ENCODE assay signal across 28 cellular contexts in genomic region chrX:148311544-148311943, GRCh38.
DNase-seq lines count a peak whose midpoint lies in the region; ATAC-seq lines count a peak whose summit lies in the region.
"Had no signal": no experiment of that assay in that cellular context is flagged by ENCODE, and none has a peak within 500 bp of the region (broad histone marks: within the 10 kb centered on the region; RNA-seq: fewer than 3 reads in every experiment).

No MANE protein-coding gene starts in this region.

- H4K20me1 ChIP-seq in BLaER1 = no peaks in the 10 kb centered on the region

- H3K9ac ChIP-seq in BLaER1 = peak overlapping the region; percentile 77

- H3K27ac Mint-ChIP-seq in T-helper 1 cell treated with Interleukin-12 subunit alpha and Interleukin-12 subunit beta and Interleukin-4 antibody, amounts not matched to agents 30 μg/mL and 1 μg/mL, for 36 hours = peak overlapping the region; percentile 38
- peak overlapping the region; percentile 90 for H3K27ac Mint-ChIP-seq in activated CD8-positive, alpha-beta T cell treated with anti-CD3 and anti-CD28 coated beads, Interleukin-2, amount 10 ng/mL, durations not matched to agents 7 days and 5 days
- H3K27ac Mint-ChIP-seq: activated T-cell treated with anti-CD3 and anti-CD28 coated beads, Interleukin-2, amount 50 U/mL, for 72 hours had no signal

- peaks cover 12% of the 10 kb centered on the region for H3K9me3 Mint-ChIP-seq in T-helper 1 cell treated with Interleukin-12 subunit alpha and Interleukin-12 subunit beta and Interleukin-4 antibody, amounts not matched to agents 30 μg/mL and 1 μg/mL, for 36 hours
- H3K9me3 Mint-ChIP-seq in activated CD8-positive, alpha-beta T cell treated with anti-CD3 and anti-CD28 coated beads, Interleukin-2, amount 10 ng/mL, durations not matched to agents 7 days and 5 days (ENCODE audit: insufficient read depth) = peaks cover 8% of the 10 kb centered on the region
- H3K9me3 Mint-ChIP-seq: activated naive CD4-positive, alpha-beta T cell treated with anti-CD3 and anti-CD28 coated beads, Interleukin-2, amount 50 U/mL, for 72 hours; activated T-cell treated with anti-CD3 and anti-CD28 coated beads, Interleukin-2, amount 50 U/mL, for 72 hours had no signal

- H3K27ac ChIP-seq in BLaER1 (peak overlapping the region; percentile 93), KOPT-K1 (ENCODE audit: low read depth, low read length, poor library complexity, severe bottlenecking) (peak overlapping the region; percentile 100)
- H3K27ac ChIP-seq: 22Rv1, cardiac muscle cell, coronary artery, epithelial cell of prostate, ovary, RWPE1, SJSA1, transverse colon had no signal

- H3K27me3 ChIP-seq in BLaER1 = no peaks in the 10 kb centered on the region
- H3K27me3 ChIP-seq: cardiac muscle cell, ovary, SJSA1, transverse colon had no signal

- H3K4me3 ChIP-seq in BLaER1 = no peak overlapping the region
- H3K4me3 ChIP-seq: cardiac muscle cell, coronary artery, mucosa of descending colon, ovary, SJSA1, transverse colon had no signal

- CTCF ChIA-PET in activated CD8-positive, alpha-beta T cell treated with anti-CD3 and anti-CD28 coated beads, Interleukin-2, amount 10 ng/mL, durations not matched to agents 7 days and 5 days (lab: Charles Lee) = interaction anchor here (0.8 to 2.3 kb wide), 2 partner anchors 10 to 219 kb away, joined by 3 to 8 read pairs; no protein-coding TSS in a partner anchor

- DNase-seq in T-helper 1 cell = no peak
- DNase-seq in activated CD8-positive, alpha-beta T cell treated with anti-CD3 and anti-CD28 coated beads, Interleukin-2, amount 10 ng/mL, durations not matched to agents 7 days and 5 days = no peak
- DNase-seq in NCI-H2196 (lab: John Stamatoyannopoulos, UW; ENCODE audit: unreplicated experiment) = no peak
- DNase-seq in NCI-H69 (lab: John Stamatoyannopoulos, UW) = no peak
- no peak for DNase-seq in left lobe of liver (ENCODE audit: low spot score)
- DNase-seq: activated T-cell treated with anti-CD3 and anti-CD28 coated beads, Interleukin-2, amount 50 U/mL, for 72 hours; effector CD8-positive, alpha-beta T cell; hippocampal formation; mucosa of descending colon; NCI-H1092; NCI-H1694; NCI-H510A; ovary; stimulated activated CD4-positive, alpha-beta T cell treated with anti-CD3 and anti-CD28 coated beads, Interleukin-4, amount 100 ng/mL, for 24 hours; transverse colon had no signal

- H3K9me3 ChIP-seq in BLaER1 (peaks cover 68% of the 10 kb centered on the region), KOPT-K1 (ENCODE audit: insufficient read depth, low read length, poor library complexity, severe bottlenecking) (peaks cover 33% of the 10 kb centered on the region)
- H3K9me3 ChIP-seq: mucosa of descending colon, ovary, SJSA1, transverse colon had no signal

- peak overlapping the region; percentile 71 for H3K4me2 ChIP-seq in BLaER1

- H3K4me3 Mint-ChIP-seq in T-helper 1 cell treated with Interleukin-12 subunit alpha and Interleukin-12 subunit beta and Interleukin-4 antibody, amounts not matched to agents 30 μg/mL and 1 μg/mL, for 36 hours = peak overlapping the region; percentile 18
- no peak overlapping the region for H3K4me3 Mint-ChIP-seq in activated CD8-positive, alpha-beta T cell treated with anti-CD3 and anti-CD28 coated beads, Interleukin-2, amount 10 ng/mL, durations not matched to agents 7 days and 5 days
- H3K4me3 Mint-ChIP-seq: activated T-cell treated with anti-CD3 and anti-CD28 coated beads, Interleukin-2, amount 50 U/mL, for 72 hours; CD14-positive monocyte had no signal

- no peak for ATAC-seq in activated CD8-positive, alpha-beta T cell treated with anti-CD3 and anti-CD28 coated beads, Interleukin-2, amount 10 ng/mL, durations not matched to agents 7 days and 5 days
- ATAC-seq in left lobe of liver = no peak
- ATAC-seq: HCT116, HepG2, mucosa of descending colon had no signal

- POLR2A ChIA-PET in activated CD8-positive, alpha-beta T cell treated with anti-CD3 and anti-CD28 coated beads, Interleukin-2, amount 10 ng/mL, durations not matched to agents 7 days and 5 days (lab: Charles Lee) = no interaction called here

- peaks cover 10% of the 10 kb centered on the region for H3K36me3 Mint-ChIP-seq in T-helper 1 cell treated with Interleukin-12 subunit alpha and Interleukin-12 subunit beta and Interleukin-4 antibody, amounts not matched to agents 30 μg/mL and 1 μg/mL, for 36 hours (ENCODE audit: low read depth)
- peaks cover 17% of the 10 kb centered on the region for H3K36me3 Mint-ChIP-seq in activated CD8-positive, alpha-beta T cell treated with anti-CD3 and anti-CD28 coated beads, Interleukin-2, amount 10 ng/mL, durations not matched to agents 7 days and 5 days (ENCODE audit: low read depth)
- H3K36me3 Mint-ChIP-seq: CD14-positive monocyte had no signal

- H3K36me3 ChIP-seq in BLaER1 (peaks cover 18% of the 10 kb centered on the region; the same call in 1 of the 2 replicates), KOPT-K1 (ENCODE audit: insufficient read depth, low read length) (no peaks in the 10 kb centered on the region; the same call in 1 of the 2 replicates)
- H3K36me3 ChIP-seq: cardiac muscle cell, ovary, SJSA1, transverse colon had no signal

- H3K4me1 Mint-ChIP-seq in T-helper 1 cell treated with Interleukin-12 subunit alpha and Interleukin-12 subunit beta and Interleukin-4 antibody, amounts not matched to agents 30 μg/mL and 1 μg/mL, for 36 hours (ENCODE audit: low read depth) = peaks cover 31% of the 10 kb centered on the region
- peaks cover 38% of the 10 kb centered on the region for H3K4me1 Mint-ChIP-seq in activated CD8-positive, alpha-beta T cell treated with anti-CD3 and anti-CD28 coated beads, Interleukin-2, amount 10 ng/mL, durations not matched to agents 7 days and 5 days (ENCODE audit: low read depth)

- H3K4me1 ChIP-seq in BLaER1 = peaks cover 78% of the 10 kb centered on the region
- H3K4me1 ChIP-seq: SJSA1, transverse colon had no signal

- H3K27me3 Mint-ChIP-seq in T-helper 1 cell treated with Interleukin-12 subunit alpha and Interleukin-12 subunit beta and Interleukin-4 antibody, amounts not matched to agents 30 μg/mL and 1 μg/mL, for 36 hours (ENCODE audit: low read depth) = no peaks in the 10 kb centered on the region
- H3K27me3 Mint-ChIP-seq in activated CD8-positive, alpha-beta T cell treated with anti-CD3 and anti-CD28 coated beads, Interleukin-2, amount 10 ng/mL, durations not matched to agents 7 days and 5 days (ENCODE audit: low read depth) = no peaks in the 10 kb centered on the region
